Comparison of ENCODE assay signal across 9 cellular contexts in the genomic region with DNA sequence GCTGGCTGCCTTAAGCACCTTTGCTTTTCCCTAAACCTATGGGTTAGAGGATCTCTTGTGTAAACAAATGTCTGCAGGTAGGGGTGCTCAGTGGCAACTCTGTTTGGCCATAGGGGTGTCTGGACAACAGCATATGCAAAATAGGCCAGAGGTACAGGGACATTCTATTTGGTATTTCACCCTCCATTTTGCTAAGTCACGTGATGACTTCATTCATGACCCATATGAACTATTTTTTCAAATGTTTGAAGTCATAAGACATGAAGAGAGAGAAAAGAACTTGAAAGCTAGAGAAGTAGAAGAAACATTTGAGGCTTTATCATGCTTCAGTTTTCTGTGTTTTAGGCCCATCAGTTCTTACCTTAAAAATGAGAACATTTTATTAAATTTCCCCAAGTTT.
"Had no signal": no experiment of that assay in that cellular context is flagged by ENCODE, and none has a peak within 500 bp of the region (broad histone marks: within the 10 kb centered on the region; RNA-seq: fewer than 3 reads in every experiment).

No MANE protein-coding gene starts in this region.

- H3K27ac ChIP-seq: GM23248, HL-60 had no signal

- H3K36me3 ChIP-seq: HAP-1 had no signal

- H3K9ac ChIP-seq: GM23248 had no signal

- H2AFZ ChIP-seq: GM23248 had no signal

- H3K4me1 ChIP-seq: HAP-1 had no signal

- DNase-seq: GM23248, GOT3, H7, HFFc6, IMR-90, KBM-7 had no signal

- H3K4me3 ChIP-seq: GM23248, HAP-1 had no signal

- H3K9me3 ChIP-seq: HAP-1 had no signal

- ATAC-seq: HCT116 had no signal
